ENCODE assay signal across 13 cellular contexts in genomic region chr17:10033982-10034381, GRCh38.
A peak's percentile ranks its signal among the peaks of the same experiment; 100 is the strongest.
DNase-seq lines count a peak whose midpoint lies in the region; ATAC-seq and TF ChIP-seq lines count a peak whose summit lies in the region.
"Had no signal": no experiment of that assay in that cellular context is flagged by ENCODE, and none has a peak within 500 bp of the region (broad histone marks: within the 10 kb centered on the region; RNA-seq: fewer than 3 reads in every experiment).

No MANE protein-coding gene starts in this region.

- H3K4me3 ChIP-seq in GM23248 = no peak overlapping the region
- peak overlapping the region in 2 of 4 donors; percentile 19 to 31 for H3K4me3 ChIP-seq in stomach
- H3K4me3 ChIP-seq: hepatocyte had no signal

- 74 to 76% methylated on average over 9 of the region's 9 CpGs for WGBS in GM23248 (ENCODE audit: low coverage in 1 of 2, low lambda C conversion rate in 2 of 2, missing lambda C conversion rate in 2 of 2), 2 experiments
- WGBS in stomach, 5 donors = 74 to 90% (median 82%) methylated on average over 9 of the region's 9 CpGs

- H3F3A ChIP-seq in GM23248 (ENCODE audit: insufficient read depth) = 0 out of 2 replicates have a peak, but pooled peaks cover 8% of the 10 kb centered on the region

- H3K9me2 ChIP-seq in GM23248 (ENCODE audit: insufficient read depth) = no peaks in the 10 kb centered on the region

- H3K4me1 ChIP-seq in GM23248 (ENCODE audit: insufficient read depth) (peaks cover 11% of the 10 kb centered on the region), stomach (peaks cover 0 to 45% (median 3%) of the 10 kb centered on the region in 4 donors)

- no peaks in the 10 kb centered on the region for H3K9me3 ChIP-seq in GM23248 (ENCODE audit: low read depth)
- H3K9me3 ChIP-seq in stomach = no peaks in the 10 kb centered on the region

- no peak for ATAC-seq in HG03159 (IDR thresholded peaks at IDR 0.05; ENCODE audit: unreplicated experiment)

- no peak overlapping the region for H2AFZ ChIP-seq in GM23248
- H2AFZ ChIP-seq: hepatocyte had no signal

- in situ Hi-C loops in GM23248 (cut with MboI) = no loop called here

- H3K27ac ChIP-seq in GM23248 (no peak overlapping the region), layer of hippocampus (ENCODE audit: low read depth, low read length) (peak overlapping the region; percentile 8), stomach (peak overlapping the region in 4 of 5 donors; percentile 43 to 82 (median 72))

- intact Hi-C loops in stomach (cut with DNase I; ENCODE audit: low total_unique reads) = no loop called here

- no peak overlapping the region for H3K4me2 ChIP-seq in GM23248 (ENCODE audit: unreplicated experiment)
- H3K4me2 ChIP-seq: hepatocyte had no signal

- TF ChIP-seq POLR2A in stomach (IDR thresholded peaks at IDR 0.05) = no peak

- H3K9ac ChIP-seq in GM23248 = no peak overlapping the region

- DNase-seq in GM23248 (peak; percentile 17), SIG-M5 treated with dmso at 0.1 percent for 504 hours (lab: John Stamatoyannopoulos, UW; ENCODE audit: unreplicated experiment) (peak; percentile 92), stomach (no peak), HT-29 (ENCODE audit: low spot score) (no peak), GM03348 (ENCODE audit: low spot score) (no peak), GM19238 (ENCODE audit: insufficient read length, low spot score) (no peak)
- DNase-seq: effector CD8-positive, alpha-beta T cell; NCI-H1694 treated with DMSO at 0.1 percent for 48 hours; NK-92 treated with Interleukin-12 subunit alpha and Interleukin-12 subunit beta, amount 100 ng/mL, for 24 hours; small intestine had no signal

- no peak for TF ChIP-seq CTCF in stomach (IDR thresholded peaks at IDR 0.05)

- no peak for TF ChIP-seq EP300 in stomach (IDR thresholded peaks at IDR 0.05)

- H3K27me3 ChIP-seq in GM23248 (replicated peaks; ENCODE audit: insufficient read depth) = no peaks in the 10 kb centered on the region
- no peaks in the 10 kb centered on the region for H3K27me3 ChIP-seq in layer of hippocampus (ENCODE audit: control insufficient read depth, insufficient read depth, low read length)
- no peaks in the 10 kb centered on the region for H3K27me3 ChIP-seq in stomach
- H3K27me3 ChIP-seq: hepatocyte had no signal

- H3K36me3 ChIP-seq in GM23248 (ENCODE audit: low read depth) (no peaks in the 10 kb centered on the region), stomach (no peaks in the 10 kb centered on the region)

- H4K20me1 ChIP-seq in GM23248 (ENCODE audit: insufficient read depth) = no peaks in the 10 kb centered on the region

- H3K79me2 ChIP-seq in GM23248 (ENCODE audit: insufficient read depth) = no peaks in the 10 kb centered on the region

Comparison
In these comparisons a context has a peak if more than half of its experiments do, and no peak if none do; other contexts are left out.
1. DNase-seq: peak in GM23248 (single experiment) and SIG-M5 treated with dmso at 0.1 percent for 504 hours (single experiment); none in stomach (single experiment), HT-29 (single experiment), GM03348 (single experiment) and GM19238 (single experiment).